8 cellular contexts compared by ENCODE assay signal in the genomic region with DNA sequence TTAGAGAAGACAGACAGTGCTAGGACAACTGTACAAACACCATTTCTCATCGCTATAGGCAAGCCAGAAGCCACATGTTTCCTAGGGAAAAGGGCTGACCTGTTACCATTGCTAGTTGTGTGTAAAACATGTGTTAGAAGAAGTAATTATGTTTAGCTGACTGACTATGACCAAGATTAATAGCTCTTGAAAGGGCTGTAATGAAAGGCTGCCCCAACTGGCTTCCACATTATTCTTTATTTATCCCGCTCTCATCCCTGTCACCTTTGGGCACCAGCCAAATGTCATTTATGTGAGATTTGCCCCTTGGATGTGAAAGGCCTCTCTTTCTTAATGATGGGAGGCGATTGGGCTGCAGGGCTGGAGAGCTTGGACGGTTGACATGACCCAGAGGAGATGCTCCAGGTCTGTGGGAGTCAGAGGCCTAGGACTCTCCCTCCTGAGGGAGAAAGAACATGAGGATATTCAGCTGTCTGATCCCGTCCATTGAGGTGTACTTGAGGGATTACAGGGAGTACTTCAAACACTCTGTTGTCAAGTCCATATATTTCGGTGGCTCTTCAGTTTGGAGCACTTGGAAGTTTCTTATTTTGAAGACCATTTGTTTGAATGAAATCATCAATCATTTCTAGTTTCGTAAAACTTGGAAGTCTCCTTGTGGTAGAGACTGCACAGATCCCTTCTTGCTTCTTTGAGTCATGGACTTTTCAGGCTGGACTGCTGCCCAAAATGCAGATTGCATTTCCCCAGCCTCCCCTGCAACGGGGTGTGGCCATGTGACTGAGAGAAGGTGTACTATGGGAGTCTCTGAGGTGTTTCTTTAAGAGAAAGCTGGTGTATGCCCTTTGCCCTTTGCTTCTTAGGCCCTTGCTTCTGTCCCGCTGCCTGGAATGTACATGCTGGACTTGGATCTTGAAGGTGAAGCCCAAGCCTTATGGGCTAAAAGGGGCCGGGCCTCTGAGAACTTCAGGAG. TPM values are rescaled to one million over a fixed set of nuclear protein-coding genes. Genes with fewer than 3 reads are reported as not detected.
A peak's percentile ranks its signal among the peaks of the same experiment; 100 is the strongest.
DNase-seq lines count a peak whose midpoint lies in the region; ATAC-seq, FAIRE-seq and TF ChIP-seq lines count a peak whose summit lies in the region.

No MANE protein-coding gene starts in this region.

- H3K4me3 ChIP-seq in epithelial cell of esophagus (ENCODE audit: low read length) = no peak overlapping the region
- H3K4me3 ChIP-seq in pancreas = no peak overlapping the region

- FAIRE-seq in pancreas (lab: Jason Lieb, UNC) = no peak

- TF ChIP-seq CTCF in epithelial cell of esophagus (IDR thresholded peaks at IDR 0.05; ENCODE audit: insufficient read depth, low read depth, low read length, missing control alignments) (no peak), pancreas (IDR thresholded peaks at IDR 0.05) (no peak)

- H3K36me3 ChIP-seq in pancreas = no peaks in the 10 kb centered on the region

- peaks cover 17 to 33% (median 22%) of the 10 kb centered on the region in 3 donors for H3K4me1 ChIP-seq in pancreas

- no peaks in the 10 kb centered on the region for H3K27me3 ChIP-seq in pancreas

- H3K9me3 ChIP-seq in pancreas = no peaks in the 10 kb centered on the region

- intact Hi-C loops in pancreas (cut with DNase I) = no loop called here

- WGBS in pancreas, 2 donors = 64% methylated on average over 10 of the region's 10 CpGs

- ATAC-seq in pancreas (peak; percentile 77 to 86 (median 82)), GM18511 (IDR thresholded peaks at IDR 0.05; ENCODE audit: unreplicated experiment) (no peak), HG03139 (IDR thresholded peaks at IDR 0.05; ENCODE audit: unreplicated experiment) (no peak), HG03520 (IDR thresholded peaks at IDR 0.05; ENCODE audit: unreplicated experiment) (no peak)

- H3K27ac ChIP-seq in pancreas = peak overlapping the region; percentile 15 to 69 (median 58)

- DNase-seq in HCEC 1CT (peak; percentile 45), NCI-H524 (lab: John Stamatoyannopoulos, UW) (peak; percentile 80 to 85), epithelial cell of esophagus (ENCODE audit: low read depth) (peak; percentile 91), pancreas (peak; percentile 43 to 80 (median 61)), SW480 (ENCODE audit: low spot score) (no peak)

RNA-seq across cellular contexts. Expression of a gene that starts 51.3 kb away (rescaled TPM):
- 10 to 100 TPM; 30.1 to 45.0 (median 34.8) TPM for total RNA-seq in pancreas
- 10 to 100 TPM in 1 of 2 donors, 1 to 10 TPM in 1; 7.6 to 19.0 TPM for polyA plus RNA-seq in pancreas

RNA-seq across cellular contexts. Expression of a gene that starts 51.6 kb away (rescaled TPM):
- total RNA-seq in pancreas = 1 to 10 TPM; 1.4 to 5.2 (median 2.0) TPM
- polyA plus RNA-seq in pancreas = 1 to 10 TPM; 1.1 to 1.6 TPM

Comparison
In these comparisons a context has a peak if more than half of its experiments do, and no peak if none do; other contexts are left out.
1. ATAC-seq: peak in pancreas (4 of 4); none in GM18511 (single experiment), HG03139 (single experiment) and HG03520 (single experiment).